12 cellular contexts compared by ENCODE assay signal in genomic region chr13:40910324-40911050, GRCh38.
DNase-seq lines count a peak whose midpoint lies in the region; ATAC-seq and TF ChIP-seq lines count a peak whose summit lies in the region.
"Had no signal": no experiment of that assay in that cellular context is flagged by ENCODE, and none has a peak within 500 bp of the region (broad histone marks: within the 10 kb centered on the region; RNA-seq: fewer than 3 reads in every experiment).

No MANE protein-coding gene starts in this region.

- ATAC-seq in right cardiac atrium (peak; percentile 40 to 47), heart right ventricle (no peak), HG02571 (IDR thresholded peaks at IDR 0.05; ENCODE audit: unreplicated experiment) (peak; percentile 53), heart left ventricle (no peak), GM18861 (IDR thresholded peaks at IDR 0.05; ENCODE audit: unreplicated experiment) (no peak)
- peak; percentile 98 for ATAC-seq in activated T-helper 17 cell treated with anti-CD3 and anti-CD28 coated beads, Interleukin-2, amount 50 U/mL, for 72 hours (replicated peaks)
- ATAC-seq in stimulated activated effector memory CD8-positive, alpha-beta T cell treated with anti-CD3 and anti-CD28 coated beads, Interleukin-12 subunit alpha, Interleukin-12 subunit beta, amount 100 ng/mL, for 72 hours, result peak; percentile 99
- ATAC-seq: Panc1 had no signal

- TF ChIP-seq CTCF in heart right ventricle (IDR thresholded peaks at IDR 0.05) (no peak), heart left ventricle (IDR thresholded peaks at IDR 0.05) (no peak)

- H3K9me3 Mint-ChIP-seq in activated T-helper 17 cell treated with anti-CD3 and anti-CD28 coated beads, Interleukin-2, amount 50 U/mL, for 72 hours, result no peaks in the 10 kb centered on the region
- no peaks in the 10 kb centered on the region for H3K9me3 Mint-ChIP-seq in stimulated activated effector memory CD8-positive, alpha-beta T cell treated with anti-CD3 and anti-CD28 coated beads, Interleukin-12 subunit alpha, Interleukin-12 subunit beta, amount 100 ng/mL, for 72 hours

- peaks cover 10% of the 10 kb centered on the region for H3K4me1 Mint-ChIP-seq in activated T-helper 17 cell treated with anti-CD3 and anti-CD28 coated beads, Interleukin-2, amount 50 U/mL, for 72 hours
- H3K4me1 Mint-ChIP-seq in stimulated activated effector memory CD8-positive, alpha-beta T cell treated with anti-CD3 and anti-CD28 coated beads, Interleukin-12 subunit alpha, Interleukin-12 subunit beta, amount 100 ng/mL, for 72 hours, result peaks cover 21% of the 10 kb centered on the region

- no peak for TF ChIP-seq POLR2A in heart left ventricle (IDR thresholded peaks at IDR 0.05)

- no peaks in the 10 kb centered on the region for H3K27me3 ChIP-seq in right cardiac atrium (ENCODE audit: control insufficient read depth, insufficient read depth)
- H3K27me3 ChIP-seq in heart right ventricle, result no peaks in the 10 kb centered on the region
- H3K27me3 ChIP-seq in heart left ventricle, result no peaks in the 10 kb centered on the region
- H3K27me3 ChIP-seq: neutrophil had no signal

- peak overlapping the region; percentile 50 for H3K27ac Mint-ChIP-seq in activated T-helper 17 cell treated with anti-CD3 and anti-CD28 coated beads, Interleukin-2, amount 50 U/mL, for 72 hours
- H3K27ac Mint-ChIP-seq in stimulated activated effector memory CD8-positive, alpha-beta T cell treated with anti-CD3 and anti-CD28 coated beads, Interleukin-12 subunit alpha, Interleukin-12 subunit beta, amount 100 ng/mL, for 72 hours, result peak overlapping the region; percentile 57

- H3K4me3 ChIP-seq in right cardiac atrium (ENCODE audit: low read length), result no peak overlapping the region
- no peak overlapping the region for H3K4me3 ChIP-seq in heart right ventricle
- no peak overlapping the region for H3K4me3 ChIP-seq in heart left ventricle

- intact Hi-C loops in right cardiac atrium (cut with DNase I) (no loop called here), heart right ventricle (cut with DNase I) (no loop called here), heart left ventricle (cut with DNase I) (no loop called here)

- 96% methylated on average over 2 of the region's 2 CpGs for WGBS in right cardiac atrium
- 84 to 89% methylated on average over 2 of the region's 2 CpGs for WGBS in heart right ventricle, 2 donors
- WGBS in heart left ventricle, 4 donors, result 94 to 98% (median 97%) methylated on average over 2 of the region's 2 CpGs

- H3K36me3 ChIP-seq in heart right ventricle (no peaks in the 10 kb centered on the region), heart left ventricle (no peaks in the 10 kb centered on the region)
- H3K36me3 ChIP-seq: neutrophil had no signal

- H3K4me1 ChIP-seq in right cardiac atrium (ENCODE audit: control insufficient read depth, insufficient read depth, low read length) (no peaks in the 10 kb centered on the region), heart right ventricle (peaks cover 0 to 5% (median 0%) of the 10 kb centered on the region in 9 donors), heart left ventricle (peaks cover 0 to 9% (median 0%) of the 10 kb centered on the region in 12 donors)

- H3K36me3 Mint-ChIP-seq in activated T-helper 17 cell treated with anti-CD3 and anti-CD28 coated beads, Interleukin-2, amount 50 U/mL, for 72 hours (ENCODE audit: low read depth), result no peaks in the 10 kb centered on the region
- peaks cover 8% of the 10 kb centered on the region for H3K36me3 Mint-ChIP-seq in stimulated activated effector memory CD8-positive, alpha-beta T cell treated with anti-CD3 and anti-CD28 coated beads, Interleukin-12 subunit alpha, Interleukin-12 subunit beta, amount 100 ng/mL, for 72 hours

- H3K9me3 ChIP-seq in right cardiac atrium (ENCODE audit: control insufficient read depth, low read length) (no peaks in the 10 kb centered on the region), heart right ventricle (no peaks in the 10 kb centered on the region), heart left ventricle (no peaks in the 10 kb centered on the region)
- H3K9me3 ChIP-seq: neutrophil had no signal

- peak overlapping the region; percentile 49 for H3K4me3 Mint-ChIP-seq in activated T-helper 17 cell treated with anti-CD3 and anti-CD28 coated beads, Interleukin-2, amount 50 U/mL, for 72 hours
- no peak overlapping the region for H3K4me3 Mint-ChIP-seq in stimulated activated effector memory CD8-positive, alpha-beta T cell treated with anti-CD3 and anti-CD28 coated beads, Interleukin-12 subunit alpha, Interleukin-12 subunit beta, amount 100 ng/mL, for 72 hours

- H3K27ac ChIP-seq in right cardiac atrium (ENCODE audit: low read length), result no peak overlapping the region
- no peak overlapping the region for H3K27ac ChIP-seq in heart right ventricle
- no peak overlapping the region for H3K27ac ChIP-seq in heart left ventricle
- H3K27ac ChIP-seq: neutrophil had no signal

- DNase-seq in right cardiac atrium (no peak), heart right ventricle (no peak), heart left ventricle (no peak)
- DNase-seq in stimulated activated effector memory CD8-positive, alpha-beta T cell treated with anti-CD3 and anti-CD28 coated beads, Interleukin-12 subunit alpha, Interleukin-12 subunit beta, amount 100 ng/mL, for 72 hours (ENCODE audit: low spot score in 2 of 2), result no peak
- DNase-seq in effector CD8-positive, alpha-beta T cell (lab: John Stamatoyannopoulos, UW), result no peak
- DNase-seq: activated CD4-positive, alpha-beta T cell treated with anti-CD3 and anti-CD28 coated beads, Interleukin-2, amount 50 U/mL, for 1 hour; NCI-H1105 had no signal

- no peaks in the 10 kb centered on the region for H3K27me3 Mint-ChIP-seq in activated T-helper 17 cell treated with anti-CD3 and anti-CD28 coated beads, Interleukin-2, amount 50 U/mL, for 72 hours

Comparison
In these comparisons a context has a peak if more than half of its experiments do, and no peak if none do; other contexts are left out.
1. ATAC-seq: peak in right cardiac atrium (2 of 2), HG02571 (single experiment), activated T-helper 17 cell treated with anti-CD3 and anti-CD28 coated beads, Interleukin-2, amount 50 U/mL, for 72 hours (single experiment) and stimulated activated effector memory CD8-positive, alpha-beta T cell treated with anti-CD3 and anti-CD28 coated beads, Interleukin-12 subunit alpha, Interleukin-12 subunit beta, amount 100 ng/mL, for 72 hours (single experiment); none in heart right ventricle (0 of 8), heart left ventricle (0 of 4) and GM18861 (single experiment).